ENCODE assay signal across 8 cellular contexts in genomic region chr19:38898788-38899446, GRCh38. TPM values are rescaled to one million over a fixed set of nuclear protein-coding genes. Genes with fewer than 3 reads are reported as not detected.
A peak's percentile ranks its signal among the peaks of the same experiment; 100 is the strongest.
DNase-seq lines count a peak whose midpoint lies in the region; ATAC-seq and TF ChIP-seq lines count a peak whose summit lies in the region.

No MANE protein-coding gene starts in this region.

- H3K9me3 ChIP-seq in adrenal gland (replicated peaks in 1 of 3) (no peaks in the 10 kb centered on the region), iPS-20b (ENCODE audit: insufficient read depth, low read depth, low read length) (no peaks in the 10 kb centered on the region)

- no peak for TF ChIP-seq CTCF in adrenal gland (IDR thresholded peaks at IDR 0.05)

- WGBS in adrenal gland, 4 donors = 7 to 10% (median 9%) methylated on average over 17 to 25 of the region's 25 CpGs

- H3K4me3 ChIP-seq in adrenal gland (peak overlapping the region; percentile 3 to 65 (median 52)), iPS-20b (ENCODE audit: low read length) (peak overlapping the region; percentile 73)

- H3K4me1 ChIP-seq in adrenal gland (replicated peaks in 1 of 2) (peaks cover 14 to 30% of the 10 kb centered on the region in 2 donors), iPS-20b (ENCODE audit: insufficient read depth, low read length) (peaks cover 6% of the 10 kb centered on the region; the same call in 1 of the 2 replicates)

- H3K36me3 ChIP-seq in adrenal gland (replicated peaks in 1 of 2) = no peaks in the 10 kb centered on the region
- no peaks in the 10 kb centered on the region for H3K36me3 ChIP-seq in iPS-20b (ENCODE audit: insufficient read depth, low read depth, low read length)

- intact Hi-C loops in adrenal gland (cut with DNase I) = no loop called here

- ATAC-seq in stimulated activated effector memory CD8-positive, alpha-beta T cell treated with anti-CD3 and anti-CD28 coated beads, Interleukin-12 subunit alpha, Interleukin-12 subunit beta, amount 100 ng/mL, for 72 hours = no peak
- no peak for ATAC-seq in HG03039 (IDR thresholded peaks at IDR 0.05; ENCODE audit: unreplicated experiment)
- no peak for ATAC-seq in HG02798 (IDR thresholded peaks at IDR 0.05; ENCODE audit: poor library complexity, unreplicated experiment)
- ATAC-seq in HG02610 (IDR thresholded peaks at IDR 0.05; ENCODE audit: unreplicated experiment) = no peak

- no peaks in the 10 kb centered on the region for H3K9me3 Mint-ChIP-seq in stimulated activated effector memory CD8-positive, alpha-beta T cell treated with anti-CD3 and anti-CD28 coated beads, Interleukin-12 subunit alpha, Interleukin-12 subunit beta, amount 100 ng/mL, for 72 hours

- H3K27ac ChIP-seq in adrenal gland = peak overlapping the region; percentile 38 to 93 (median 79)
- H3K27ac ChIP-seq in iPS-20b (ENCODE audit: low read length) = no peak overlapping the region

- peak overlapping the region; percentile 20; the same call in 1 of the 2 replicates for H3K9ac ChIP-seq in iPS-20b (ENCODE audit: low read depth, low read length)

- no peak for TF ChIP-seq POLR2A in adrenal gland (IDR thresholded peaks at IDR 0.05)

- H3K27me3 ChIP-seq in adrenal gland (no peaks in the 10 kb centered on the region), iPS-20b (ENCODE audit: insufficient read depth, low read length) (peaks cover 14% of the 10 kb centered on the region)

- DNase-seq in Ammon's horn (ENCODE audit: low spot score) (peak; percentile 47), HT-29 (ENCODE audit: low spot score) (peak; percentile 55), adrenal gland (peak in 2 of 7 donors; percentile 39 to 75)
- DNase-seq in stimulated activated effector memory CD8-positive, alpha-beta T cell treated with anti-CD3 and anti-CD28 coated beads, Interleukin-12 subunit alpha, Interleukin-12 subunit beta, amount 100 ng/mL, for 72 hours (ENCODE audit: low spot score in 2 of 2) = no peak

- H3K36me3 Mint-ChIP-seq in stimulated activated effector memory CD8-positive, alpha-beta T cell treated with anti-CD3 and anti-CD28 coated beads, Interleukin-12 subunit alpha, Interleukin-12 subunit beta, amount 100 ng/mL, for 72 hours = peaks cover 54% of the 10 kb centered on the region

- peaks cover 43% of the 10 kb centered on the region for H3K4me1 Mint-ChIP-seq in stimulated activated effector memory CD8-positive, alpha-beta T cell treated with anti-CD3 and anti-CD28 coated beads, Interleukin-12 subunit alpha, Interleukin-12 subunit beta, amount 100 ng/mL, for 72 hours

- peak overlapping the region; percentile 88 for H3K27ac Mint-ChIP-seq in stimulated activated effector memory CD8-positive, alpha-beta T cell treated with anti-CD3 and anti-CD28 coated beads, Interleukin-12 subunit alpha, Interleukin-12 subunit beta, amount 100 ng/mL, for 72 hours

- H3K4me3 Mint-ChIP-seq in stimulated activated effector memory CD8-positive, alpha-beta T cell treated with anti-CD3 and anti-CD28 coated beads, Interleukin-12 subunit alpha, Interleukin-12 subunit beta, amount 100 ng/mL, for 72 hours = peak overlapping the region; percentile 82

RNA-seq across cellular contexts. Expression of gene SIRT2, which starts 0.5 kb away (rescaled TPM):
- 69.8 and 86.7 TPM in 2 replicates for total RNA-seq in HT-29 (2014; rRNA removed; shearing (Covaris generic))
- 100 to 1,000 TPM in 4 of 8 donors, 10 to 100 TPM in 4; 57.0 to 145 (median 87.0) TPM for total RNA-seq in adrenal gland
- 10 to 100 TPM; 50.3 to 79.4 (median 51.1) TPM for polyA plus RNA-seq in adrenal gland

RNA-seq across cellular contexts. Expression of gene NFKBIB, which starts 0.9 kb away (rescaled TPM):
- 101 and 106 TPM in 2 replicates for total RNA-seq in HT-29 (2014; rRNA removed; shearing (Covaris generic))
- 10 to 100 TPM; 17.2 to 51.6 (median 31.7) TPM for total RNA-seq in adrenal gland
- 10 to 100 TPM; 12.4 to 73.0 (median 36.1) TPM for polyA plus RNA-seq in adrenal gland

RNA-seq across cellular contexts. Expression of gene CCER2, which starts 13.1 kb away (rescaled TPM):
- total RNA-seq in HT-29 (2014; rRNA removed; shearing (Covaris generic)) = 0.16 TPM in 1 of 2 replicates, not detected in the other
- under 1 TPM in 2 of 8 donors, not detected in 6; 0.47 to 0.54 TPM for total RNA-seq in adrenal gland
- polyA plus RNA-seq in adrenal gland = 1 to 10 TPM in 2 of 3 donors, under 1 TPM in 1; 0.15 to 4.4 (median 2.4) TPM

RNA-seq across cellular contexts. Expression of gene RINL, which starts 20.8 kb away (rescaled TPM):
- total RNA-seq in HT-29 (2014; rRNA removed; shearing (Covaris generic)) = 8.6 and 13.1 TPM in 2 replicates
- total RNA-seq in adrenal gland = 10 to 100 TPM in 1 of 8 donors, 1 to 10 TPM in 6, under 1 TPM in 1; 0.54 to 11.4 (median 4.8) TPM
- polyA plus RNA-seq in adrenal gland = 10 to 100 TPM in 1 of 3 donors, 1 to 10 TPM in 2; 5.6 to 24.1 (median 7.1) TPM

RNA-seq across cellular contexts. Expression of gene SARS2, which starts 31.6 kb away (rescaled TPM):
- 100 and 110 TPM in 2 replicates for total RNA-seq in HT-29 (2014; rRNA removed; shearing (Covaris generic))
- total RNA-seq in adrenal gland = 10 to 100 TPM; 20.2 to 41.4 (median 35.4) TPM
- polyA plus RNA-seq in adrenal gland = 100 to 1,000 TPM in 2 of 3 donors, 1 to 10 TPM in 1; 9.1 to 116 (median 108) TPM

Comparison
In these comparisons a context has a peak if more than half of its experiments do, and no peak if none do; other contexts are left out.
1. DNase-seq: peak in Ammon's horn (single experiment) and HT-29 (single experiment); none in stimulated activated effector memory CD8-positive, alpha-beta T cell treated with anti-CD3 and anti-CD28 coated beads, Interleukin-12 subunit alpha, Interleukin-12 subunit beta, amount 100 ng/mL, for 72 hours (0 of 2).